9 cellular contexts compared by ENCODE assay signal in the genomic region with DNA sequence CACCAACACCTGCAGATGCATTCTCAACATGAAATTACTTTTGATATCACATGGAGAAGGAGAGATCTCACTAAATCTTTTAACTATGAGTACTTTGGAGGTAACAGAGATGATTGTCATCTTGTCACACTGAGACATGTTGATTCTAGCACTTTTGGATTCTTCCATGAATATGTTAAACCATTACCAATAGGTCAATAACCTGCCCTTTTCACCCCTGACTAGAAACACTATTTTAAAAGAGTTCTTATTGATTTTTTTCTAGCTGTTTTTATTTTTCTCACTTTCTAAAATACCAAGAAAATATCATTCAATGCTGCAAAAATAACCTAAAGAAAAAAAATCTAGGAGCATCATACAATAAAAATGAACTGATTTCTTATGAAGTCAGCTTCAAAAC. TPM values are rescaled to one million over a fixed set of nuclear protein-coding genes. Genes with fewer than 3 reads are reported as not detected.
"Had no signal": no experiment of that assay in that cellular context is flagged by ENCODE, and none has a peak within 500 bp of the region (broad histone marks: within the 10 kb centered on the region; RNA-seq: fewer than 3 reads in every experiment).

No MANE protein-coding gene starts in this region.

- FAIRE-seq: HTR-8/SVneo, K562 had no signal

- ATAC-seq: K562 had no signal

- H3K4me2 ChIP-seq: KMS-11 had no signal

- DNase-seq: IMR-90, KBM-7, KG1 had no signal

- H3K27ac ChIP-seq: HL-60, KMS-11 had no signal

- H3K4me3 ChIP-seq: K562 had no signal

- H3K9ac ChIP-seq: KMS-11 had no signal

RNA-seq across cellular contexts. Expression of gene PCDH15, which starts 27.5 kb away (rescaled TPM):
- total RNA-seq: HT-29, IMR-90, K562 had no signal
- polyA plus RNA-seq: IgD-negative memory B cell, IMR-90, K562 had no signal
